Comparison of ENCODE assay signal across 35 cellular contexts in genomic region chr4:27289704-27290103, GRCh38.
"Had no signal": no experiment of that assay in that cellular context is flagged by ENCODE, and none has a peak within 500 bp of the region (broad histone marks: within the 10 kb centered on the region; RNA-seq: fewer than 3 reads in every experiment).

No MANE protein-coding gene starts in this region.

- H3K4me3 ChIP-seq: ascending aorta, cardiac muscle cell had no signal

- H3K4me3 Mint-ChIP-seq: activated CD4-positive, alpha-beta memory T cell treated with anti-CD3 and anti-CD28 coated beads, Interleukin-2, amount 10 ng/mL, durations not matched to agents 7 days and 5 days; activated CD4-positive, alpha-beta T cell treated with anti-CD3 and anti-CD28 coated beads for 36 hours; activated CD4-positive, alpha-beta T cell treated with anti-CD3 and anti-CD28 coated beads, Interleukin-2, amount 10 ng/mL, durations not matched to agents 7 days and 5 days; activated CD8-positive, alpha-beta memory T cell treated with anti-CD3 and anti-CD28 coated beads, Interleukin-2, amount 10 ng/mL, durations not matched to agents 7 days and 5 days; activated CD8-positive, alpha-beta T cell treated with anti-CD3 and anti-CD28 coated beads, Interleukin-2, amount 10 ng/mL, durations not matched to agents 7 days and 5 days; activated naive CD4-positive, alpha-beta T cell treated with anti-CD3 and anti-CD28 coated beads, Interleukin-2, amount 10 ng/mL, durations not matched to agents 7 days and 5 days; activated naive CD4-positive, alpha-beta T cell treated with anti-CD3 and anti-CD28 coated beads, Interleukin-2, amount 50 U/mL, for 24 hours; activated naive CD8-positive, alpha-beta T cell; activated naive CD8-positive, alpha-beta T cell treated with anti-CD3 and anti-CD28 coated beads, Interleukin-2, amount 10 ng/mL, durations not matched to agents 7 days and 5 days; activated naive CD8-positive, alpha-beta T cell treated with anti-CD3 and anti-CD28 coated beads, Interleukin-2, amount 50 U/mL, for 24 hours; activated T-cell treated with anti-CD3 and anti-CD28 coated beads, Interleukin-2, amount 50 U/mL, for 24 hours; brain; central memory CD8-positive, alpha-beta T cell; T-cell; T-helper 17 cell had no signal

- H3K27ac Mint-ChIP-seq: activated CD4-positive, alpha-beta memory T cell treated with anti-CD3 and anti-CD28 coated beads, Interleukin-2, amount 10 ng/mL, durations not matched to agents 7 days and 5 days; activated CD4-positive, alpha-beta T cell treated with anti-CD3 and anti-CD28 coated beads for 36 hours; activated CD4-positive, alpha-beta T cell treated with anti-CD3 and anti-CD28 coated beads, Interleukin-2, amount 10 ng/mL, durations not matched to agents 7 days and 5 days; activated CD8-positive, alpha-beta memory T cell treated with anti-CD3 and anti-CD28 coated beads, Interleukin-2, amount 10 ng/mL, durations not matched to agents 7 days and 5 days; activated CD8-positive, alpha-beta T cell treated with anti-CD3 and anti-CD28 coated beads, Interleukin-2, amount 10 ng/mL, durations not matched to agents 7 days and 5 days; activated naive CD4-positive, alpha-beta T cell treated with anti-CD3 and anti-CD28 coated beads, Interleukin-2, amount 10 ng/mL, durations not matched to agents 7 days and 5 days; activated naive CD4-positive, alpha-beta T cell treated with anti-CD3 and anti-CD28 coated beads, Interleukin-2, amount 50 U/mL, for 24 hours; activated naive CD8-positive, alpha-beta T cell; activated naive CD8-positive, alpha-beta T cell treated with anti-CD3 and anti-CD28 coated beads, Interleukin-2, amount 10 ng/mL, durations not matched to agents 7 days and 5 days; activated naive CD8-positive, alpha-beta T cell treated with anti-CD3 and anti-CD28 coated beads, Interleukin-2, amount 50 U/mL, for 24 hours; activated T-cell treated with anti-CD3 and anti-CD28 coated beads, Interleukin-2, amount 50 U/mL, for 24 hours; activated T-helper 2 cell treated with anti-CD3 and anti-CD28 coated beads, Interferon-gamma antibody, Interleukin-2, Interleukin-4, amounts not matched to agents 10 μg/mL and 5 μg/mL and 100 μg/mL, durations not matched to agents 14 hours and 24 hours and 36 hours; brain; T-cell; T-helper 17 cell had no signal

- H3K27me3 ChIP-seq: ascending aorta, cardiac muscle cell had no signal

- H3K4me1 ChIP-seq: ascending aorta had no signal

- H3K36me3 Mint-ChIP-seq: activated CD8-positive, alpha-beta memory T cell treated with anti-CD3 and anti-CD28 coated beads, Interleukin-2, amount 10 ng/mL, durations not matched to agents 7 days and 5 days; activated naive CD4-positive, alpha-beta T cell treated with anti-CD3 and anti-CD28 coated beads, Interleukin-2, amount 10 ng/mL, durations not matched to agents 7 days and 5 days; activated naive CD4-positive, alpha-beta T cell treated with anti-CD3 and anti-CD28 coated beads, Interleukin-2, amount 50 U/mL, for 24 hours; activated naive CD8-positive, alpha-beta T cell; activated naive CD8-positive, alpha-beta T cell treated with anti-CD3 and anti-CD28 coated beads, Interleukin-2, amount 10 ng/mL, durations not matched to agents 7 days and 5 days; brain; T-cell had no signal

- H3K27me3 Mint-ChIP-seq: activated CD4-positive, alpha-beta memory T cell treated with anti-CD3 and anti-CD28 coated beads, Interleukin-2, amount 10 ng/mL, durations not matched to agents 7 days and 5 days; activated CD4-positive, alpha-beta T cell treated with anti-CD3 and anti-CD28 coated beads for 36 hours; activated CD4-positive, alpha-beta T cell treated with anti-CD3 and anti-CD28 coated beads, Interleukin-2, amount 10 ng/mL, durations not matched to agents 7 days and 5 days; activated CD8-positive, alpha-beta memory T cell treated with anti-CD3 and anti-CD28 coated beads, Interleukin-2, amount 10 ng/mL, durations not matched to agents 7 days and 5 days; activated naive CD4-positive, alpha-beta T cell treated with anti-CD3 and anti-CD28 coated beads, Interleukin-2, amount 10 ng/mL, durations not matched to agents 7 days and 5 days; activated naive CD4-positive, alpha-beta T cell treated with anti-CD3 and anti-CD28 coated beads, Interleukin-2, amount 50 U/mL, for 24 hours; activated naive CD8-positive, alpha-beta T cell; activated naive CD8-positive, alpha-beta T cell treated with anti-CD3 and anti-CD28 coated beads, Interleukin-2, amount 10 ng/mL, durations not matched to agents 7 days and 5 days; activated naive CD8-positive, alpha-beta T cell treated with anti-CD3 and anti-CD28 coated beads, Interleukin-2, amount 50 U/mL, for 24 hours; activated T-cell treated with anti-CD3 and anti-CD28 coated beads, Interleukin-2, amount 50 U/mL, for 24 hours; brain; central memory CD8-positive, alpha-beta T cell; T-cell had no signal

- H3K9me3 ChIP-seq: ascending aorta had no signal

- H3K9me3 Mint-ChIP-seq: activated CD4-positive, alpha-beta memory T cell treated with anti-CD3 and anti-CD28 coated beads, Interleukin-2, amount 10 ng/mL, durations not matched to agents 7 days and 5 days; activated CD4-positive, alpha-beta T cell treated with anti-CD3 and anti-CD28 coated beads, Interleukin-2, amount 10 ng/mL, durations not matched to agents 7 days and 5 days; activated naive CD4-positive, alpha-beta T cell treated with anti-CD3 and anti-CD28 coated beads, Interleukin-2, amount 10 ng/mL, durations not matched to agents 7 days and 5 days; activated naive CD4-positive, alpha-beta T cell treated with anti-CD3 and anti-CD28 coated beads, Interleukin-2, amount 50 U/mL, for 24 hours; activated naive CD8-positive, alpha-beta T cell treated with anti-CD3 and anti-CD28 coated beads, Interleukin-2, amount 10 ng/mL, durations not matched to agents 7 days and 5 days; activated T-cell treated with anti-CD3 and anti-CD28 coated beads, Interleukin-2, amount 50 U/mL, for 24 hours; activated T-helper 2 cell treated with anti-CD3 and anti-CD28 coated beads, Interferon-gamma antibody, Interleukin-2, Interleukin-4, amounts not matched to agents 10 μg/mL and 5 μg/mL and 100 μg/mL, durations not matched to agents 14 hours and 24 hours and 36 hours; brain had no signal

- H3K27ac ChIP-seq: ascending aorta, cardiac muscle cell, VCaP had no signal

- H3K36me3 ChIP-seq: ascending aorta, cardiac muscle cell had no signal

- H3K4me1 Mint-ChIP-seq: activated CD4-positive, alpha-beta memory T cell treated with anti-CD3 and anti-CD28 coated beads, Interleukin-2, amount 10 ng/mL, durations not matched to agents 7 days and 5 days; activated CD4-positive, alpha-beta T cell treated with anti-CD3 and anti-CD28 coated beads for 36 hours; activated CD4-positive, alpha-beta T cell treated with anti-CD3 and anti-CD28 coated beads, Interleukin-2, amount 10 ng/mL, durations not matched to agents 7 days and 5 days; activated CD8-positive, alpha-beta memory T cell treated with anti-CD3 and anti-CD28 coated beads, Interleukin-2, amount 10 ng/mL, durations not matched to agents 7 days and 5 days; activated naive CD4-positive, alpha-beta T cell treated with anti-CD3 and anti-CD28 coated beads, Interleukin-2, amount 10 ng/mL, durations not matched to agents 7 days and 5 days; activated naive CD4-positive, alpha-beta T cell treated with anti-CD3 and anti-CD28 coated beads, Interleukin-2, amount 50 U/mL, for 24 hours; activated naive CD8-positive, alpha-beta T cell treated with anti-CD3 and anti-CD28 coated beads, Interleukin-2, amount 10 ng/mL, durations not matched to agents 7 days and 5 days; activated naive CD8-positive, alpha-beta T cell treated with anti-CD3 and anti-CD28 coated beads, Interleukin-2, amount 50 U/mL, for 24 hours; central memory CD8-positive, alpha-beta T cell; T-cell; T-helper 17 cell had no signal

- DNase-seq: activated CD4-positive, alpha-beta memory T cell treated with anti-CD3 and anti-CD28 coated beads, Interleukin-2, amount 10 ng/mL, durations not matched to agents 7 days and 5 days; activated CD4-positive, alpha-beta T cell treated with anti-CD3 and anti-CD28 coated beads for 1 hour; activated CD4-positive, alpha-beta T cell treated with anti-CD3 and anti-CD28 coated beads for 36 hours; activated CD4-positive, alpha-beta T cell treated with anti-CD3 and anti-CD28 coated beads for 48 hours; activated CD4-positive, alpha-beta T cell treated with anti-CD3 and anti-CD28 coated beads, Interleukin-2, amount 10 ng/mL, durations not matched to agents 7 days and 5 days; activated CD4-positive, alpha-beta T cell treated with anti-CD3 and anti-CD28 coated beads, Interleukin-2, amount 50 U/mL, for 48 hours; activated CD4-positive, CD25-positive, alpha-beta regulatory T cell; activated CD8-positive, alpha-beta memory T cell treated with anti-CD3 and anti-CD28 coated beads for 24 hours; activated CD8-positive, alpha-beta memory T cell treated with anti-CD3 and anti-CD28 coated beads, Interleukin-2, amount 10 ng/mL, durations not matched to agents 7 days and 5 days; activated CD8-positive, alpha-beta memory T cell treated with anti-CD3 and anti-CD28 coated beads, Interleukin-2, amount 50 U/mL, for 48 hours; activated CD8-positive, alpha-beta T cell treated with anti-CD3 and anti-CD28 coated beads, Interleukin-2, amount 10 ng/mL, durations not matched to agents 7 days and 5 days; activated effector memory CD4-positive, alpha-beta T cell treated with Interleukin-2 at 50 U/mL for 16 hours; activated gamma-delta T cell; activated naive CD4-positive, alpha-beta T cell treated with anti-CD3 and anti-CD28 coated beads, Interleukin-2, amount 10 ng/mL, durations not matched to agents 7 days and 5 days; activated naive CD4-positive, alpha-beta T cell treated with Interleukin-2 at 50 U/mL for 16 hours; activated naive CD8-positive, alpha-beta T cell treated with anti-CD3 and anti-CD28 coated beads, Interleukin-2, amount 10 ng/mL, durations not matched to agents 7 days and 5 days; activated naive CD8-positive, alpha-beta T cell treated with anti-CD3 and anti-CD28 coated beads, Interleukin-2, amount 50 U/mL, for 24 hours; activated T-cell treated with anti-CD3 and anti-CD28 coated beads, Interleukin-2, amount 50 U/mL, for 24 hours; activated T-cell treated with anti-CD3 and anti-CD28 coated beads, Interleukin-2, amount 50 U/mL, for 48 hours; amygdala; anterior cingulate cortex; caudate nucleus; cerebellar nuclear complex; T-cell; T-helper 17 cell; T-helper 9 cell had no signal

- ATAC-seq: activated CD4-positive, alpha-beta T cell treated with anti-CD3 and anti-CD28 coated beads for 36 hours; activated CD4-positive, CD25-positive, alpha-beta regulatory T cell treated with anti-CD3 and anti-CD28 coated beads, Interleukin-2, amount 50 U/mL, for 24 hours; activated CD8-positive, alpha-beta memory T cell treated with anti-CD3 and anti-CD28 coated beads, Interleukin-2, amount 10 ng/mL, durations not matched to agents 7 days and 5 days; activated CD8-positive, alpha-beta T cell treated with anti-CD3 and anti-CD28 coated beads, Interleukin-2, amount 10 ng/mL, durations not matched to agents 7 days and 5 days; activated naive CD8-positive, alpha-beta T cell treated with anti-CD3 and anti-CD28 coated beads, Interleukin-2, amount 50 U/mL, for 24 hours; T-cell; T-helper 17 cell had no signal
